ENCODE assay signal across 24 cellular contexts in the genomic region with DNA sequence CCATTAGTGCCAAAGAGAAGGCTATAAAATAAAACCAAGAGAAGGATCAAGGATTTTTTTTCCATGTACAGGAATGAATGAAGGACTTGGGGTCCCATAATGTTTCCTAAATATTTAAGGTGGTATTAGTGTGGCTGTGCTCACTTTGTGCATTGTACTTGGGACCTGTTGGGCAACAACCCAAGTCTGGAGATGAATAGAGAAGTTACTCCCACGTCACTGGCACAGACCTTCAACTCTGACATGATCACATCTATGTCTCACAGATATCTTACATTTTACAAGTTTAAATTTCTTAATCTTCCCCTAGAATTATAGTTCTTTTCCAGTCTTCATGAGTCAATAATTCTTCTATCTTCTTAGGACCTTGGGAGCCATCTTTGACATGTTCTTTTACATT.
"Had no signal": no experiment of that assay in that cellular context is flagged by ENCODE, and none has a peak within 500 bp of the region (broad histone marks: within the 10 kb centered on the region; RNA-seq: fewer than 3 reads in every experiment).

No MANE protein-coding gene starts in this region.

- DNase-seq: dorsolateral prefrontal cortex; effector CD4-positive, alpha-beta T cell; endodermal cell; foreskin fibroblast; gastrocnemius medialis; head of caudate nucleus; left ventricle myocardium superior; lower lobe of right lung; naive thymus-derived CD8-positive, alpha-beta T cell; nephron progenitor cell; nucleus accumbens; ovary; posterior cingulate gyrus; psoas muscle; right cardiac atrium; sigmoid colon; stimulated activated CD4-positive, alpha-beta T cell treated with anti-CD3 and anti-CD28 coated beads, Interleukin-4, amount 100 ng/mL, for 4 hours; stimulated activated naive CD8-positive, alpha-beta T cell treated with anti-CD3 and anti-CD28 coated beads, Interleukin-15, Interleukin-2, amounts not matched to agents 100 U/mL and 50 U/mL, for 24 hours; substantia nigra; testis; tibial artery had no signal

- H3K4me1 ChIP-seq: lower lobe of right lung, testis had no signal

- H3K4me3 ChIP-seq: dorsolateral prefrontal cortex, gastrocnemius medialis, lower lobe of right lung, ovary, psoas muscle, sigmoid colon, testis, tibial artery had no signal

- H3K27ac ChIP-seq: epithelial cell of prostate, gastrocnemius medialis, lower lobe of right lung, ovary, psoas muscle, sigmoid colon, testis, tibial artery had no signal

- H3K36me3 ChIP-seq: gastrocnemius medialis, lower lobe of right lung, ovary, sigmoid colon, tibial artery had no signal

- H3K27me3 ChIP-seq: dorsolateral prefrontal cortex, gastrocnemius medialis, ovary, sigmoid colon, testis, tibial artery had no signal

- H3K9me3 ChIP-seq: gastrocnemius medialis, lower lobe of right lung, ovary, psoas muscle, sigmoid colon, testis, tibial artery had no signal

- ATAC-seq: esophagus mucosa; gastrocnemius medialis; left ventricle myocardium superior; naive thymus-derived CD8-positive, alpha-beta T cell; psoas muscle; right cardiac atrium; stimulated activated memory B cell treated with anti-CD40 and anti-IgM and Interleukin-4, amounts not matched to agents 10 μg/mL and 1 μg/mL and 100 μg/mL, for 72 hours; stimulated activated naive CD8-positive, alpha-beta T cell treated with anti-CD3 and anti-CD28 coated beads, Interleukin-15, Interleukin-2, amounts not matched to agents 100 U/mL and 50 U/mL, for 24 hours had no signal
